In genomic region chr19:14165986-14166385, GRCh38 we compare ENCODE assay signal across 19 cellular contexts. TPM values are rescaled to one million over a fixed set of nuclear protein-coding genes. Genes with fewer than 3 reads are reported as not detected.
DNase-seq lines count a peak whose midpoint lies in the region; ATAC-seq and TF ChIP-seq lines count a peak whose summit lies in the region.
"Had no signal": no experiment of that assay in that cellular context is flagged by ENCODE, and none has a peak within 500 bp of the region (broad histone marks: within the 10 kb centered on the region; RNA-seq: fewer than 3 reads in every experiment).

No MANE protein-coding gene starts in this region.

- intact Hi-C loops in activated CD4-positive, alpha-beta memory T cell treated with anti-CD3 and anti-CD28 coated beads for 36 hours (cut with micrococcal nuclease) = no loop called here

- peaks cover 27% of the 10 kb centered on the region for H3K4me1 Mint-ChIP-seq in activated CD4-positive, alpha-beta memory T cell treated with anti-CD3 and anti-CD28 coated beads for 36 hours (ENCODE audit: low read depth)
- H3K4me1 Mint-ChIP-seq in activated CD4-positive, alpha-beta memory T cell treated with anti-CD3 and anti-CD28 coated beads, Interleukin-2, amount 10 ng/mL, durations not matched to agents 7 days and 5 days = peaks cover 27% of the 10 kb centered on the region
- peaks cover 28% of the 10 kb centered on the region for H3K4me1 Mint-ChIP-seq in activated T-cell treated with anti-CD3 and anti-CD28 coated beads, Interleukin-2, amount 50 U/mL, for 72 hours (ENCODE audit: low read depth)
- H3K4me1 Mint-ChIP-seq in mesothelial cell of epicardium = peaks cover 23% of the 10 kb centered on the region
- peaks cover 24% of the 10 kb centered on the region for H3K4me1 Mint-ChIP-seq in stimulated activated naive CD8-positive, alpha-beta T cell treated with anti-CD3 and anti-CD28 coated beads, Interleukin-15, Interleukin-2, amounts not matched to agents 100 ng/mL and 50 ng/mL, for 24 hours (ENCODE audit: low read depth)
- H3K4me1 Mint-ChIP-seq in endodermal cell = peaks cover 1% of the 10 kb centered on the region

- H3K9ac ChIP-seq in endodermal cell (ENCODE audit: extremely low read depth, low read length, poor library complexity, severe bottlenecking) = no peak overlapping the region
- H3K9ac ChIP-seq: GM23248 had no signal

- POLR2A ChIA-PET in activated CD4-positive, alpha-beta memory T cell treated with anti-CD3 and anti-CD28 coated beads for 36 hours (lab: Charles Lee) = no interaction called here
- POLR2A ChIA-PET in activated CD4-positive, alpha-beta memory T cell treated with anti-CD3 and anti-CD28 coated beads, Interleukin-2, amount 10 ng/mL, durations not matched to agents 7 days and 5 days (lab: Charles Lee) = interaction anchor here (0.8 to 2.2 kb wide), 3 partner anchors 16 to 29 kb away, joined by 3 to 14 read pairs (median 4); partner anchors contain the start of gene ASF1B

- no peaks in the 10 kb centered on the region for H3K9me3 Mint-ChIP-seq in activated CD4-positive, alpha-beta memory T cell treated with anti-CD3 and anti-CD28 coated beads for 36 hours
- no peaks in the 10 kb centered on the region for H3K9me3 Mint-ChIP-seq in activated CD4-positive, alpha-beta memory T cell treated with anti-CD3 and anti-CD28 coated beads, Interleukin-2, amount 10 ng/mL, durations not matched to agents 7 days and 5 days
- H3K9me3 Mint-ChIP-seq in activated T-cell treated with anti-CD3 and anti-CD28 coated beads, Interleukin-2, amount 50 U/mL, for 72 hours = no peaks in the 10 kb centered on the region
- H3K9me3 Mint-ChIP-seq in mesothelial cell of epicardium (no peaks in the 10 kb centered on the region), endodermal cell (no peaks in the 10 kb centered on the region)
- no peaks in the 10 kb centered on the region for H3K9me3 Mint-ChIP-seq in stimulated activated naive CD8-positive, alpha-beta T cell treated with anti-CD3 and anti-CD28 coated beads, Interleukin-15, Interleukin-2, amounts not matched to agents 100 ng/mL and 50 ng/mL, for 24 hours

- peaks cover 11% of the 10 kb centered on the region for H3K36me3 Mint-ChIP-seq in activated CD4-positive, alpha-beta memory T cell treated with anti-CD3 and anti-CD28 coated beads for 36 hours
- H3K36me3 Mint-ChIP-seq in activated CD4-positive, alpha-beta memory T cell treated with anti-CD3 and anti-CD28 coated beads, Interleukin-2, amount 10 ng/mL, durations not matched to agents 7 days and 5 days (ENCODE audit: low read depth) = peaks cover 7% of the 10 kb centered on the region
- H3K36me3 Mint-ChIP-seq in activated T-cell treated with anti-CD3 and anti-CD28 coated beads, Interleukin-2, amount 50 U/mL, for 72 hours (ENCODE audit: insufficient read depth in 2 of 2) = peaks cover 2 to 5% of the 10 kb centered on the region in 2 donors
- peaks cover 22% of the 10 kb centered on the region for H3K36me3 Mint-ChIP-seq in mesothelial cell of epicardium
- peaks cover 5% of the 10 kb centered on the region for H3K36me3 Mint-ChIP-seq in stimulated activated naive CD8-positive, alpha-beta T cell treated with anti-CD3 and anti-CD28 coated beads, Interleukin-15, Interleukin-2, amounts not matched to agents 100 ng/mL and 50 ng/mL, for 24 hours (ENCODE audit: low read depth)
- H3K36me3 Mint-ChIP-seq in endodermal cell (ENCODE audit: low read depth) = peaks cover 27% of the 10 kb centered on the region

- H3K4me3 ChIP-seq in endodermal cell (ENCODE audit: low read length) = no peak overlapping the region
- H3K4me3 ChIP-seq: GM23248, K562, mucosa of descending colon, prostate gland had no signal

- CTCF ChIA-PET in activated CD4-positive, alpha-beta memory T cell treated with anti-CD3 and anti-CD28 coated beads for 36 hours (lab: Charles Lee) = interaction anchor here (1.1 to 1.5 kb wide), 3 partner anchors 20 to 183 kb away, joined by 3 to 4 read pairs (median 4); partner anchors contain the start of gene ASF1B
- CTCF ChIA-PET in activated CD4-positive, alpha-beta memory T cell treated with anti-CD3 and anti-CD28 coated beads, Interleukin-2, amount 10 ng/mL, durations not matched to agents 7 days and 5 days (lab: Charles Lee) = interaction anchor here (0.7 to 1.0 kb wide), 2 partner anchors 29 to 304 kb away, joined by 3 read pairs; partner anchors contain the start of gene ASF1B

- DNase-seq in activated CD4-positive, alpha-beta memory T cell treated with anti-CD3 and anti-CD28 coated beads for 36 hours = no peak
- DNase-seq in activated CD4-positive, alpha-beta memory T cell treated with anti-CD3 and anti-CD28 coated beads, Interleukin-2, amount 10 ng/mL, durations not matched to agents 7 days and 5 days = no peak
- DNase-seq in activated T-cell treated with anti-CD3 and anti-CD28 coated beads, Interleukin-2, amount 50 U/mL, for 72 hours = no peak
- DNase-seq in mesothelial cell of epicardium (ENCODE audit: low spot score in 2 of 2, unreplicated experiment in 2 of 2) = no peak
- no peak for DNase-seq in NCI-H2196 treated with DMSO at 0.1 percent for 48 hours (lab: John Stamatoyannopoulos, UW; ENCODE audit: unreplicated experiment)
- no peak for DNase-seq in endodermal cell
- DNase-seq in stimulated activated CD4-positive, alpha-beta T cell treated with anti-CD3 and anti-CD28 coated beads, Interleukin-15, amount 100 ng/mL, for 24 hours = no peak
- DNase-seq: EL; GM23248; left colon; mucosa of descending colon; NCI-H1048; NCI-H748 treated with DMSO at 0.1 percent for 48 hours; spleen; stimulated activated naive CD4-positive, alpha-beta T cell treated with Interleukin-2 at 50 U/mL for 16 hours had no signal

- no peaks in the 10 kb centered on the region for H3K4me1 ChIP-seq in endodermal cell (ENCODE audit: control insufficient read depth, insufficient read depth, low read length)
- H3K4me1 ChIP-seq: prostate gland had no signal

- TF ChIP-seq CTCF in mesothelial cell of epicardium (IDR thresholded peaks at IDR 0.05; ENCODE audit: unreplicated experiment) (no peak), endodermal cell (conservative IDR thresholded peaks at IDR 0.05) (no peak)

- no peaks in the 10 kb centered on the region for H3K9me3 ChIP-seq in endodermal cell (ENCODE audit: control insufficient read depth, low read length)
- H3K9me3 ChIP-seq: mucosa of descending colon, prostate gland, spleen had no signal

- H3K36me3 ChIP-seq in endodermal cell (ENCODE audit: control insufficient read depth, insufficient read depth, low read length) = peaks cover 23% of the 10 kb centered on the region
- H3K36me3 ChIP-seq: prostate gland had no signal

- H3K27me3 ChIP-seq in endodermal cell (ENCODE audit: control insufficient read depth, insufficient read depth, low read length, poor library complexity, severe bottlenecking) = no peaks in the 10 kb centered on the region

- no peaks in the 10 kb centered on the region for H3K27me3 Mint-ChIP-seq in activated CD4-positive, alpha-beta memory T cell treated with anti-CD3 and anti-CD28 coated beads for 36 hours
- no peaks in the 10 kb centered on the region for H3K27me3 Mint-ChIP-seq in activated CD4-positive, alpha-beta memory T cell treated with anti-CD3 and anti-CD28 coated beads, Interleukin-2, amount 10 ng/mL, durations not matched to agents 7 days and 5 days
- no peaks in the 10 kb centered on the region for H3K27me3 Mint-ChIP-seq in activated T-cell treated with anti-CD3 and anti-CD28 coated beads, Interleukin-2, amount 50 U/mL, for 72 hours (ENCODE audit: low read depth)
- H3K27me3 Mint-ChIP-seq in mesothelial cell of epicardium (ENCODE audit: low read depth) (no peaks in the 10 kb centered on the region), endodermal cell (ENCODE audit: insufficient read depth) (no peaks in the 10 kb centered on the region)
- H3K27me3 Mint-ChIP-seq in stimulated activated naive CD8-positive, alpha-beta T cell treated with anti-CD3 and anti-CD28 coated beads, Interleukin-15, Interleukin-2, amounts not matched to agents 100 ng/mL and 50 ng/mL, for 24 hours = no peaks in the 10 kb centered on the region

- no peak for ATAC-seq in activated T-cell treated with anti-CD3 and anti-CD28 coated beads, Interleukin-2, amount 50 U/mL, for 72 hours (replicated peaks in 1 of 2)
- ATAC-seq: K562, left colon, mucosa of descending colon, Panc1 had no signal

- no peak overlapping the region for H3K27ac ChIP-seq in endodermal cell (ENCODE audit: low read depth, low read length)
- H3K27ac ChIP-seq: GM23248, prostate gland had no signal

- peak overlapping the region; percentile 58 for H3K27ac Mint-ChIP-seq in activated CD4-positive, alpha-beta memory T cell treated with anti-CD3 and anti-CD28 coated beads for 36 hours
- no peak overlapping the region for H3K27ac Mint-ChIP-seq in activated CD4-positive, alpha-beta memory T cell treated with anti-CD3 and anti-CD28 coated beads, Interleukin-2, amount 10 ng/mL, durations not matched to agents 7 days and 5 days
- H3K27ac Mint-ChIP-seq in activated T-cell treated with anti-CD3 and anti-CD28 coated beads, Interleukin-2, amount 50 U/mL, for 72 hours = peak overlapping the region; percentile 72
- H3K27ac Mint-ChIP-seq in mesothelial cell of epicardium (peak overlapping the region; percentile 81), endodermal cell (no peak overlapping the region)
- no peak overlapping the region for H3K27ac Mint-ChIP-seq in stimulated activated naive CD8-positive, alpha-beta T cell treated with anti-CD3 and anti-CD28 coated beads, Interleukin-15, Interleukin-2, amounts not matched to agents 100 ng/mL and 50 ng/mL, for 24 hours

- H3K4me3 Mint-ChIP-seq in activated CD4-positive, alpha-beta memory T cell treated with anti-CD3 and anti-CD28 coated beads for 36 hours = no peak overlapping the region
- no peak overlapping the region for H3K4me3 Mint-ChIP-seq in activated CD4-positive, alpha-beta memory T cell treated with anti-CD3 and anti-CD28 coated beads, Interleukin-2, amount 10 ng/mL, durations not matched to agents 7 days and 5 days
- peak overlapping the region; percentile 76 to 80 for H3K4me3 Mint-ChIP-seq in activated T-cell treated with anti-CD3 and anti-CD28 coated beads, Interleukin-2, amount 50 U/mL, for 72 hours
- no peak overlapping the region for H3K4me3 Mint-ChIP-seq in mesothelial cell of epicardium
- H3K4me3 Mint-ChIP-seq in stimulated activated naive CD8-positive, alpha-beta T cell treated with anti-CD3 and anti-CD28 coated beads, Interleukin-15, Interleukin-2, amounts not matched to agents 100 ng/mL and 50 ng/mL, for 24 hours = peak overlapping the region; percentile 66
- no peak overlapping the region for H3K4me3 Mint-ChIP-seq in endodermal cell

- 83 to 93% methylated on average over 4 to 10 of the region's 12 CpGs for WGBS in endodermal cell (ENCODE audit: insufficient coverage in 1 of 2, insufficient read length in 1 of 2), 2 experiments

RNA-seq across cellular contexts. Expression of gene ASF1B, which starts 29.6 kb away (rescaled TPM):
- 10 to 100 TPM; 67.7 to 70.8 TPM for total RNA-seq in activated CD4-positive, alpha-beta memory T cell treated with anti-CD3 and anti-CD28 coated beads for 36 hours
- 10 to 100 TPM; 93.5 to 94.8 TPM for total RNA-seq in activated CD4-positive, alpha-beta memory T cell treated with anti-CD3 and anti-CD28 coated beads, Interleukin-2, amount 10 ng/mL, durations not matched to agents 7 days and 5 days
- 10 to 100 TPM; 71.3 to 84.4 TPM for total RNA-seq in activated T-cell treated with anti-CD3 and anti-CD28 coated beads, Interleukin-2, amount 50 U/mL, for 72 hours
- total RNA-seq in mesothelial cell of epicardium (6.3 to 8.9 TPM (median 8.4 TPM) in 3 replicates), endodermal cell (10 to 100 TPM; 37.8 to 47.8 TPM)
- 31.3 TPM for polyA plus RNA-seq in endodermal cell (2013, experiment 1 of 2)
- 31.4 TPM for polyA plus RNA-seq in endodermal cell (2013, experiment 2 of 2)

RNA-seq across cellular contexts. Expression of gene ADGRL1, which starts 40.0 kb away (rescaled TPM):
- total RNA-seq in activated CD4-positive, alpha-beta memory T cell treated with anti-CD3 and anti-CD28 coated beads for 36 hours = 10 to 100 TPM in 1 of 2 experiments, 1 to 10 TPM in 1; 8.4 to 10.9 TPM
- 1 to 10 TPM; 6.5 to 6.7 TPM for total RNA-seq in activated CD4-positive, alpha-beta memory T cell treated with anti-CD3 and anti-CD28 coated beads, Interleukin-2, amount 10 ng/mL, durations not matched to agents 7 days and 5 days
- 10 to 100 TPM; 15.0 to 21.2 TPM for total RNA-seq in activated T-cell treated with anti-CD3 and anti-CD28 coated beads, Interleukin-2, amount 50 U/mL, for 72 hours
- total RNA-seq in mesothelial cell of epicardium = 97.9 to 106 TPM (median 102 TPM) in 3 replicates
- total RNA-seq in endodermal cell = 10 to 100 TPM; 70.8 to 82.6 TPM
- 61.7 TPM for polyA plus RNA-seq in endodermal cell (2013, experiment 1 of 2)
- 51.6 TPM for polyA plus RNA-seq in endodermal cell (2013, experiment 2 of 2)

RNA-seq across cellular contexts. Expression of gene PRKACA, which starts 48.4 kb away (rescaled TPM):
- 10 to 100 TPM; 64.3 to 65.6 TPM for total RNA-seq in activated CD4-positive, alpha-beta memory T cell treated with anti-CD3 and anti-CD28 coated beads for 36 hours
- 10 to 100 TPM; 48.1 to 49.8 TPM for total RNA-seq in activated CD4-positive, alpha-beta memory T cell treated with anti-CD3 and anti-CD28 coated beads, Interleukin-2, amount 10 ng/mL, durations not matched to agents 7 days and 5 days
- 10 to 100 TPM; 67.7 to 75.0 TPM for total RNA-seq in activated T-cell treated with anti-CD3 and anti-CD28 coated beads, Interleukin-2, amount 50 U/mL, for 72 hours
- total RNA-seq in mesothelial cell of epicardium (80.9 to 87.7 TPM (median 82.9 TPM) in 3 replicates), endodermal cell (10 to 100 TPM; 62.1 to 73.8 TPM)
- 58.6 TPM for polyA plus RNA-seq in endodermal cell (2013, experiment 1 of 2)
- polyA plus RNA-seq in endodermal cell (2013, experiment 2 of 2) = 60.1 TPM

Comparison
In these comparisons a context has a peak if more than half of its experiments do, and no peak if none do; other contexts are left out.
1. H3K27ac Mint-ChIP-seq: peak in activated CD4-positive, alpha-beta memory T cell treated with anti-CD3 and anti-CD28 coated beads for 36 hours (single experiment), activated T-cell treated with anti-CD3 and anti-CD28 coated beads, Interleukin-2, amount 50 U/mL, for 72 hours (single experiment) and mesothelial cell of epicardium (single experiment); none in activated CD4-positive, alpha-beta memory T cell treated with anti-CD3 and anti-CD28 coated beads, Interleukin-2, amount 10 ng/mL, durations not matched to agents 7 days and 5 days (single experiment), stimulated activated naive CD8-positive, alpha-beta T cell treated with anti-CD3 and anti-CD28 coated beads, Interleukin-15, Interleukin-2, amounts not matched to agents 100 ng/mL and 50 ng/mL, for 24 hours (single experiment) and endodermal cell (single experiment).
2. H3K4me3 Mint-ChIP-seq: peak in activated T-cell treated with anti-CD3 and anti-CD28 coated beads, Interleukin-2, amount 50 U/mL, for 72 hours (2 of 2) and stimulated activated naive CD8-positive, alpha-beta T cell treated with anti-CD3 and anti-CD28 coated beads, Interleukin-15, Interleukin-2, amounts not matched to agents 100 ng/mL and 50 ng/mL, for 24 hours (single experiment); none in activated CD4-positive, alpha-beta memory T cell treated with anti-CD3 and anti-CD28 coated beads for 36 hours (single experiment), activated CD4-positive, alpha-beta memory T cell treated with anti-CD3 and anti-CD28 coated beads, Interleukin-2, amount 10 ng/mL, durations not matched to agents 7 days and 5 days (single experiment), mesothelial cell of epicardium (single experiment) and endodermal cell (single experiment).